In genomic region chr2:231573096-231573495, GRCh38 we compare ENCODE assay signal across 1 cellular context.
TF ChIP-seq lines count a peak whose summit lies in the region.

No MANE protein-coding gene starts in this region.

TF ChIP-seq in H1, 55 proteins besides CTCF, POLR2A, EP300 and RAD21:
- TF ChIP-seq ASH2L (IDR thresholded peaks at IDR 0.05; ENCODE audit: low read length) (no peak), SIX5 (IDR thresholded peaks at IDR 0.05; ENCODE audit: low read depth, low read length) (no peak), YY1 (IDR thresholded peaks at IDR 0.05; ENCODE audit: low read depth, low read length) (0 out of 2 replicates have a peak, but pooled peaks have one; percentile 31)
